8 cellular contexts compared by ENCODE assay signal in genomic region chr3:59286791-59287531, GRCh38.
DNase-seq lines count a peak whose midpoint lies in the region; ATAC-seq and TF ChIP-seq lines count a peak whose summit lies in the region.

No MANE protein-coding gene starts in this region.

- no peak overlapping the region for H3K4me3 ChIP-seq in lower lobe of right lung
- no peak overlapping the region for H3K4me3 ChIP-seq in tibial nerve

- 44 to 58% methylated on average over 2 of the region's 2 CpGs for WGBS in tibial nerve, 2 donors

- H3K4me1 Mint-ChIP-seq in CD14-positive monocyte = peaks cover 34% of the 10 kb centered on the region
- H3K4me1 Mint-ChIP-seq in activated CD8-positive, alpha-beta T cell treated with anti-CD3 and anti-CD28 coated beads, Interleukin-2, amount 10 ng/mL, durations not matched to agents 7 days and 5 days (ENCODE audit: low read depth) = peaks cover 14% of the 10 kb centered on the region

- H3K36me3 Mint-ChIP-seq in CD14-positive monocyte = peaks cover 0 to 3% of the 10 kb centered on the region in 2 donors
- no peaks in the 10 kb centered on the region for H3K36me3 Mint-ChIP-seq in activated CD8-positive, alpha-beta T cell treated with anti-CD3 and anti-CD28 coated beads, Interleukin-2, amount 10 ng/mL, durations not matched to agents 7 days and 5 days (ENCODE audit: low read depth)

- H3K4me3 Mint-ChIP-seq in CD14-positive monocyte = peak overlapping the region; percentile 13 to 62
- H3K4me3 Mint-ChIP-seq in activated CD8-positive, alpha-beta T cell treated with anti-CD3 and anti-CD28 coated beads, Interleukin-2, amount 10 ng/mL, durations not matched to agents 7 days and 5 days = no peak overlapping the region

- POLR2A ChIA-PET in activated CD8-positive, alpha-beta T cell treated with anti-CD3 and anti-CD28 coated beads, Interleukin-2, amount 10 ng/mL, durations not matched to agents 7 days and 5 days (lab: Charles Lee) = no interaction called here

- H3K27ac ChIP-seq in lower lobe of right lung (no peak overlapping the region), tibial nerve (no peak overlapping the region)

- peak; percentile 58 for ATAC-seq in activated CD8-positive, alpha-beta T cell treated with anti-CD3 and anti-CD28 coated beads, Interleukin-2, amount 10 ng/mL, durations not matched to agents 7 days and 5 days
- ATAC-seq in lower lobe of right lung (peak; percentile 72 to 78), sciatic nerve (no peak), HG02610 (IDR thresholded peaks at IDR 0.05; ENCODE audit: unreplicated experiment) (no peak), HG02763 (IDR thresholded peaks at IDR 0.05; ENCODE audit: unreplicated experiment) (no peak)

- CTCF ChIA-PET in activated CD8-positive, alpha-beta T cell treated with anti-CD3 and anti-CD28 coated beads, Interleukin-2, amount 10 ng/mL, durations not matched to agents 7 days and 5 days (lab: Charles Lee) = interaction anchor here (0.6 to 1.2 kb wide), 3 partner anchors 14 to 860 kb away, joined by 3 to 4 read pairs (median 3); no protein-coding TSS in a partner anchor

- H3K9me3 ChIP-seq in lower lobe of right lung = no peaks in the 10 kb centered on the region
- H3K9me3 ChIP-seq in tibial nerve = no peaks in the 10 kb centered on the region

- H3K27me3 Mint-ChIP-seq in CD14-positive monocyte (ENCODE audit: low read depth in 3 of 3) = peaks cover 0 to under 1% (median 0%) of the 10 kb centered on the region in 3 donors
- H3K27me3 Mint-ChIP-seq in activated CD8-positive, alpha-beta T cell treated with anti-CD3 and anti-CD28 coated beads, Interleukin-2, amount 10 ng/mL, durations not matched to agents 7 days and 5 days (ENCODE audit: low read depth) = no peaks in the 10 kb centered on the region

- intact Hi-C loops in CD14-positive monocyte (cut with micrococcal nuclease) = loop anchor here in 1 of 2 donors (10.0 kb wide), 1 partner anchor 98 kb away; no protein-coding TSS in a partner anchor
- intact Hi-C loops in lower lobe of right lung (cut with DNase I) = no loop called here
- intact Hi-C loops in sciatic nerve (cut with DNase I) = no loop called here

- TF ChIP-seq EP300 in tibial nerve (IDR thresholded peaks at IDR 0.05) = no peak

- H3K4me1 ChIP-seq in lower lobe of right lung (no peaks in the 10 kb centered on the region), tibial nerve (no peaks in the 10 kb centered on the region)

- TF ChIP-seq CTCF in CD14-positive monocyte (IDR thresholded peaks at IDR 0.05) (no peak), GM13977 (IDR thresholded peaks at IDR 0.05; ENCODE audit: extremely low read depth, insufficient read depth, missing control alignments) (no peak), lower lobe of right lung (IDR thresholded peaks at IDR 0.05) (no peak), tibial nerve (IDR thresholded peaks at IDR 0.05) (no peak)

- TF ChIP-seq POLR2A in tibial nerve (IDR thresholded peaks at IDR 0.05) = no peak

- H3K27ac Mint-ChIP-seq in CD14-positive monocyte = peak overlapping the region; percentile 98 to 100 (median 99)
- H3K27ac Mint-ChIP-seq in activated CD8-positive, alpha-beta T cell treated with anti-CD3 and anti-CD28 coated beads, Interleukin-2, amount 10 ng/mL, durations not matched to agents 7 days and 5 days = peak overlapping the region; percentile 47

- no peaks in the 10 kb centered on the region for H3K27me3 ChIP-seq in lower lobe of right lung (ENCODE audit: low read depth)
- no peaks in the 10 kb centered on the region for H3K27me3 ChIP-seq in tibial nerve

- H3K9me3 Mint-ChIP-seq in CD14-positive monocyte = peaks cover 0 to 1% (median 0%) of the 10 kb centered on the region in 7 donors
- H3K9me3 Mint-ChIP-seq in activated CD8-positive, alpha-beta T cell treated with anti-CD3 and anti-CD28 coated beads, Interleukin-2, amount 10 ng/mL, durations not matched to agents 7 days and 5 days (ENCODE audit: insufficient read depth) = no peaks in the 10 kb centered on the region

- in situ Hi-C loops in GM13977 (cut with MboI; ENCODE audit: low pct_unique_long_range_greater_than_20kb, low sequenced_read_pairs, unreplicated experiment) = no loop called here

- H3K36me3 ChIP-seq in lower lobe of right lung (no peaks in the 10 kb centered on the region), tibial nerve (no peaks in the 10 kb centered on the region)

- DNase-seq in CD14-positive monocyte (ENCODE audit: low spot score) = peak; percentile 83
- DNase-seq in GM13977 (ENCODE audit: low spot score) = peak; percentile 7
- DNase-seq in activated CD8-positive, alpha-beta T cell treated with anti-CD3 and anti-CD28 coated beads, Interleukin-2, amount 10 ng/mL, durations not matched to agents 7 days and 5 days = peak; percentile 39
- DNase-seq in lower lobe of right lung = peak; percentile 58
- DNase-seq in sciatic nerve (ENCODE audit: low spot score) = no peak
- DNase-seq in tibial nerve (ENCODE audit: low spot score in 2 of 2) = no peak

Comparison
In these comparisons a context has a peak if more than half of its experiments do, and no peak if none do; other contexts are left out.
1. DNase-seq: peak in CD14-positive monocyte (single experiment), GM13977 (single experiment), activated CD8-positive, alpha-beta T cell treated with anti-CD3 and anti-CD28 coated beads, Interleukin-2, amount 10 ng/mL, durations not matched to agents 7 days and 5 days (single experiment) and lower lobe of right lung (single experiment); none in sciatic nerve (single experiment) and tibial nerve (0 of 2).
2. ATAC-seq: peak in activated CD8-positive, alpha-beta T cell treated with anti-CD3 and anti-CD28 coated beads, Interleukin-2, amount 10 ng/mL, durations not matched to agents 7 days and 5 days (single experiment) and lower lobe of right lung (2 of 2); none in sciatic nerve (single experiment), HG02610 (single experiment) and HG02763 (single experiment).